Comparison of ENCODE assay signal across 10 cellular contexts in genomic region chr21:33993286-33994231, GRCh38.
A peak's percentile ranks its signal among the peaks of the same experiment; 100 is the strongest.
DNase-seq lines count a peak whose midpoint lies in the region; ATAC-seq and TF ChIP-seq lines count a peak whose summit lies in the region.
"Had no signal": no experiment of that assay in that cellular context is flagged by ENCODE, and none has a peak within 500 bp of the region (broad histone marks: within the 10 kb centered on the region; RNA-seq: fewer than 3 reads in every experiment).

No MANE protein-coding gene starts in this region.

- H3F3A ChIP-seq in DOHH2 (ENCODE audit: control insufficient read depth, insufficient read depth): 0 out of 2 replicates have a peak, but pooled peaks cover 2% of the 10 kb centered on the region

- no peaks in the 10 kb centered on the region for H3K27me3 ChIP-seq in DOHH2 (ENCODE audit: control insufficient read depth, low read length)
- H3K27me3 ChIP-seq: MG63, SJCRH30 had no signal

- no peaks in the 10 kb centered on the region for H3K79me2 ChIP-seq in DOHH2 (ENCODE audit: control insufficient read depth, low read length)

- peak overlapping the region; percentile 2; the same call in 1 of the 2 replicates for H3K4me3 ChIP-seq in DOHH2 (ENCODE audit: low read length)
- H3K4me3 ChIP-seq in NB4 (ENCODE audit: low read depth, low read length): no peak overlapping the region
- H3K4me3 ChIP-seq: MG63, SJCRH30 had no signal

- H3K27ac ChIP-seq in DOHH2 (ENCODE audit: low read depth, low read length): no peak overlapping the region
- H3K27ac ChIP-seq: SJCRH30 had no signal

- H3K9me2 ChIP-seq in DOHH2 (replicated peaks; ENCODE audit: control insufficient read depth, low read length): no peaks in the 10 kb centered on the region

- peak overlapping the region; percentile 57 for H3K27ac Mint-ChIP-seq in central memory CD8-positive, alpha-beta T cell (ENCODE audit: low read depth)
- peak overlapping the region in 2 of 3 experiments; percentile 68 to 72 for H3K27ac Mint-ChIP-seq in nephron
- no peak overlapping the region for H3K27ac Mint-ChIP-seq in activated naive CD4-positive, alpha-beta T cell treated with anti-CD3 and anti-CD28 coated beads for 36 hours

- peaks cover 18% of the 10 kb centered on the region; the same call in 1 of the 2 replicates for H3K9me3 ChIP-seq in DOHH2 (ENCODE audit: control insufficient read depth, insufficient read depth, low read length)

- H3K36me3 ChIP-seq in DOHH2 (ENCODE audit: control insufficient read depth, low read length): no peaks in the 10 kb centered on the region; the same call in 1 of the 2 replicates
- H3K36me3 ChIP-seq: MG63, SJCRH30 had no signal

- CTCF ChIA-PET in activated naive CD4-positive, alpha-beta T cell treated with anti-CD3 and anti-CD28 coated beads for 36 hours (lab: Charles Lee): no interaction called here

- H3K27me3 Mint-ChIP-seq in central memory CD8-positive, alpha-beta T cell: no peaks in the 10 kb centered on the region
- peaks cover 6% of the 10 kb centered on the region for H3K27me3 Mint-ChIP-seq in nephron (ENCODE audit: low read depth)
- H3K27me3 Mint-ChIP-seq in activated naive CD4-positive, alpha-beta T cell treated with anti-CD3 and anti-CD28 coated beads for 36 hours (ENCODE audit: low read depth): no peaks in the 10 kb centered on the region

- H3K4me1 ChIP-seq in DOHH2 (ENCODE audit: control insufficient read depth, low read length): peaks cover 12% of the 10 kb centered on the region
- H3K4me1 ChIP-seq: SJCRH30 had no signal

- H3K4me3 Mint-ChIP-seq in central memory CD8-positive, alpha-beta T cell: no peak overlapping the region
- peak overlapping the region in 1 of 3 experiments; percentile 22 for H3K4me3 Mint-ChIP-seq in nephron
- no peak overlapping the region for H3K4me3 Mint-ChIP-seq in activated naive CD4-positive, alpha-beta T cell treated with anti-CD3 and anti-CD28 coated beads for 36 hours

- H3K36me3 Mint-ChIP-seq in central memory CD8-positive, alpha-beta T cell (ENCODE audit: insufficient read depth): no peaks in the 10 kb centered on the region
- H3K36me3 Mint-ChIP-seq in nephron (ENCODE audit: low read depth): peaks cover 4% of the 10 kb centered on the region
- no peaks in the 10 kb centered on the region for H3K36me3 Mint-ChIP-seq in activated naive CD4-positive, alpha-beta T cell treated with anti-CD3 and anti-CD28 coated beads for 36 hours (ENCODE audit: low read depth)

- no peaks in the 10 kb centered on the region for H3K9me3 Mint-ChIP-seq in central memory CD8-positive, alpha-beta T cell
- H3K9me3 Mint-ChIP-seq in nephron: peaks cover 15% of the 10 kb centered on the region
- peaks cover 7% of the 10 kb centered on the region for H3K9me3 Mint-ChIP-seq in activated naive CD4-positive, alpha-beta T cell treated with anti-CD3 and anti-CD28 coated beads for 36 hours

- ATAC-seq in central memory CD8-positive, alpha-beta T cell (replicated peaks; ENCODE audit: extremely low read depth, poor library complexity, severe bottlenecking): no peak
- ATAC-seq in HG03139 (IDR thresholded peaks at IDR 0.05; ENCODE audit: unreplicated experiment): no peak

- H3K4me1 Mint-ChIP-seq in central memory CD8-positive, alpha-beta T cell: peaks cover 7% of the 10 kb centered on the region
- peaks cover 10% of the 10 kb centered on the region for H3K4me1 Mint-ChIP-seq in nephron
- H3K4me1 Mint-ChIP-seq in activated naive CD4-positive, alpha-beta T cell treated with anti-CD3 and anti-CD28 coated beads for 36 hours (ENCODE audit: low read depth): peaks cover 5% of the 10 kb centered on the region

- H3K4me2 ChIP-seq in DOHH2 (ENCODE audit: low read length): peak overlapping the region; percentile 21; the same call in 1 of the 2 replicates

- TF ChIP-seq CTCF in DOHH2 (IDR thresholded peaks at IDR 0.05; ENCODE audit: low read depth, low read length, poor library complexity, severe bottlenecking) (no peak), NB4 (IDR thresholded peaks at IDR 0.05; ENCODE audit: low read depth, low read length) (no peak), nephron (IDR thresholded peaks at IDR 0.05; ENCODE audit: unreplicated experiment in 3 of 3) (no peak)

- DNase-seq in NB4 (ENCODE audit: low read depth) (peak; percentile 79), COLO829 (ENCODE audit: low spot score) (no peak)
- DNase-seq in central memory CD8-positive, alpha-beta T cell (ENCODE audit: low spot score in 2 of 2): no peak
- DNase-seq in activated naive CD4-positive, alpha-beta T cell treated with anti-CD3 and anti-CD28 coated beads for 36 hours: no peak
- no peak for DNase-seq in activated T-cell treated with anti-CD3 and anti-CD28 coated beads, Interleukin-2, amount 50 U/mL, for 48 hours
- DNase-seq: MG63, SJCRH30 had no signal

- no peak for TF ChIP-seq POLR2A in NB4 (IDR thresholded peaks at IDR 0.05; ENCODE audit: extremely low read depth, insufficient read length)

- intact Hi-C loops in activated naive CD4-positive, alpha-beta T cell treated with anti-CD3 and anti-CD28 coated beads for 36 hours (cut with micrococcal nuclease): no loop called here

- no peaks in the 10 kb centered on the region for H4K20me1 ChIP-seq in DOHH2 (ENCODE audit: control insufficient read depth, insufficient read depth, low read depth, low read length)
